Comparison of ENCODE assay signal across 8 cellular contexts in the genomic region with DNA sequence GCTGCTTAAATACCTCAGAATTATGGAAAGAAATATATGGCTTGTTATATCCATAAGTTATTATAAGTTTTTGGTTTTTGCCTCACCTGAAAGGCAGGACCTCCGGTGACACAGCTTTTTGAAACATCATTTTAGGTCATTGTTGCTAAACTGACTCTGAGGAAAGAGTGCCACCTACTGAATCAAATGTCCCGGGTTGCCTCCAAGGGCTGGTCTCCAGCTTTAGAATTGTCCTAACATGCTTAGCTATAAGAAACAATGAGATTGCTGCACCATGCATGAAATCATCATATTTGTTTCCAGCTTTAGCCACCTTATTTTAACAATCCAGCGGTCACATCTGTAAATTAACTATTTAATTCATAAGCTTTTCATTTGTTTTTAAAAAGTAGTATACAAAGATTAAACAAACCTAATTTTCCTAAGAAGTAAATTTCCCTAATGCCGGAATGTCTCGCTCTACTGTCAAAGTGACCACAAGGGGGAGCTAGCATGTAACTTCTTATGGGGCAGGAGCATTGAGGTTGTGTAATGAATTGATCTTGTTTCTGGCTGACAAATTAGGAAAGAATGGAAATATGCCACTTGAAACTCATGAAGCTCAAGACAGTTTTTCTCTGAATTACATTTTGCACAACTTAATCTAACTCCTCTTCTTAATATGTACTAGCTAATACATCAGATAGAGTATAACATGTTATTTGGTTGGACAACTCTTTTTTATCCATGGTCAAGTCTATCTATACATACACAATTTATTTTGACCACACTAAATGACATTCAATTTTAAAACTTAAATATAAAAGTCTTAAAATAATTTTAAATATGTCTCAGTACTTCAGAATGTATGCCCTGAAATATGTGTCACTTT. TPM values are rescaled to one million over a fixed set of nuclear protein-coding genes. Genes with fewer than 3 reads are reported as not detected.
DNase-seq lines count a peak whose midpoint lies in the region; ATAC-seq and TF ChIP-seq lines count a peak whose summit lies in the region.

No MANE protein-coding gene starts in this region.

- no peak overlapping the region for H3K27ac ChIP-seq in HUES48 (ENCODE audit: low read depth, low read length)

- H3K9me3 ChIP-seq in HUES48 (ENCODE audit: control insufficient read depth, insufficient read depth, low read length) = no peaks in the 10 kb centered on the region
- no peaks in the 10 kb centered on the region for H3K9me3 ChIP-seq in mucosa of descending colon

- H3K36me3 ChIP-seq in HUES48 (ENCODE audit: control insufficient read depth, insufficient read depth, low read length) = no peaks in the 10 kb centered on the region
- H3K36me3 ChIP-seq in mucosa of descending colon (ENCODE audit: low read depth) = no peaks in the 10 kb centered on the region

- H3K4me1 ChIP-seq in HUES48 (ENCODE audit: control insufficient read depth, insufficient read depth, low read length) (peaks cover 17% of the 10 kb centered on the region), mucosa of descending colon (ENCODE audit: low read depth) (peaks cover 2% of the 10 kb centered on the region)

- H3K9ac ChIP-seq in HUES48 (ENCODE audit: low read depth, low read length) = no peak overlapping the region

- DNase-seq in AG20443 (ENCODE audit: low spot score) (peak; percentile 48), OCI-M1 (lab: John Stamatoyannopoulos, UW) (peak; percentile 87), dermis microvascular lymphatic vessel endothelial cell (ENCODE audit: low read depth in 2 of 2) (peak; percentile 48 to 60), mucosa of descending colon (peak in 1 of 3 donors; percentile 69)

- TF ChIP-seq CTCF in mucosa of descending colon (IDR thresholded peaks at IDR 0.05) = peak; percentile 31

- intact Hi-C loops in mucosa of descending colon (cut with DNase I, micrococcal nuclease) = no loop called here

- H3K4me3 ChIP-seq in HUES48 (ENCODE audit: low read depth, low read length) (peak overlapping the region; percentile 34; the same call in 1 of the 2 replicates), mucosa of descending colon (no peak overlapping the region)

- peak; percentile 62 for ATAC-seq in GM18511 (IDR thresholded peaks at IDR 0.05; ENCODE audit: unreplicated experiment)
- ATAC-seq in mucosa of descending colon = no peak
- no peak for ATAC-seq in esophagus mucosa
- no peak for ATAC-seq in HG03135 (IDR thresholded peaks at IDR 0.05; ENCODE audit: unreplicated experiment)

- H3K27me3 ChIP-seq in HUES48 (ENCODE audit: control insufficient read depth, insufficient read depth, low read length) = peaks cover 22% of the 10 kb centered on the region

RNA-seq across cellular contexts. Expression of gene PCDH17, which starts 6.7 kb away (rescaled TPM):
- total RNA-seq in dermis microvascular lymphatic vessel endothelial cell = 0.39 and 1.1 TPM in 2 replicates
- total RNA-seq in mucosa of descending colon = 1 to 10 TPM in 2 of 3 donors, under 1 TPM in 1; 0.93 to 4.8 (median 1.1) TPM
- total RNA-seq in esophagus mucosa = 2.1 TPM
